8 cellular contexts compared by ENCODE assay signal in genomic region chr1:202501281-202501680, GRCh38.
DNase-seq lines count a peak whose midpoint lies in the region; ATAC-seq, FAIRE-seq and TF ChIP-seq lines count a peak whose summit lies in the region.

No MANE protein-coding gene starts in this region.

- no peak overlapping the region for H3K27ac ChIP-seq in PC-3 (ENCODE audit: low read length)
- H3K27ac ChIP-seq in sigmoid colon: peak overlapping the region in 3 of 4 donors; percentile 58 to 93 (median 92)

- H3K9me3 ChIP-seq in PC-3 (ENCODE audit: low read length) (no peaks in the 10 kb centered on the region), sigmoid colon (no peaks in the 10 kb centered on the region)

- no peaks in the 10 kb centered on the region for H4K20me1 ChIP-seq in PC-3 (ENCODE audit: low read length)

- peak; percentile 47; the same call in 1 of the 2 replicates for TF ChIP-seq CTCF in PC-3 (conservative IDR thresholded peaks at IDR 0.05; ENCODE audit: low read depth, low read length)
- peak in 3 of 4 experiments; percentile 45 to 63 (median 47) for TF ChIP-seq CTCF in sigmoid colon (IDR thresholded peaks at IDR 0.05)

- no TSS peak for BruUV-seq in PC-3 (replicated peaks; lab: Mats Ljungman, UMichigan)

- H3K36me3 ChIP-seq in PC-3 (ENCODE audit: low read depth, low read length): no peaks in the 10 kb centered on the region
- H3K36me3 ChIP-seq in sigmoid colon: peaks cover 0 to 6% (median 0%) of the 10 kb centered on the region in 4 donors

- intact Hi-C loops in PC-3 (cut with micrococcal nuclease): loop anchor here (1.0 to 2.0 kb wide), 4 partner anchors 36 to 218 kb away; no protein-coding TSS in a partner anchor
- intact Hi-C loops in sigmoid colon (cut with DNase I): loop anchor here (2.0 to 5.0 kb wide), 3 partner anchors 72 to 116 kb away; no protein-coding TSS in a partner anchor

- 50 to 73% methylated on average over 2 of the region's 2 CpGs for WGBS in sigmoid colon, 2 donors

- no peak overlapping the region for H3K9ac ChIP-seq in PC-3 (ENCODE audit: low read length)

- no peak overlapping the region for H3K4me2 ChIP-seq in PC-3 (ENCODE audit: low read length)

- H3K4me1 ChIP-seq in PC-3 (ENCODE audit: insufficient read depth, low read length): no peaks in the 10 kb centered on the region
- H3K4me1 ChIP-seq in sigmoid colon: peaks cover 0 to 62% (median 22%) of the 10 kb centered on the region in 4 donors

- no peaks in the 10 kb centered on the region for H3F3A ChIP-seq in PC-3 (ENCODE audit: low read length, unreplicated experiment)

- ATAC-seq in PC-3 (no peak; the same call in 1 of the 2 replicates), HG03378 (IDR thresholded peaks at IDR 0.05; ENCODE audit: unreplicated experiment) (no peak)
- ATAC-seq in activated CD4-positive, CD25-positive, alpha-beta regulatory T cell treated with anti-CD3 and anti-CD28 coated beads, Interleukin-2, amount 50 U/mL, for 24 hours: no peak

- POLR2A ChIA-PET in PC-3 (lab: Charles Lee; ENCODE audit: unreplicated experiment): no interaction called here

- CTCF ChIA-PET in PC-3 (lab: Charles Lee): interaction anchor here (0.7 kb wide), 4 partner anchors 53 to 218 kb away, joined by 3 to 6 read pairs (median 4); no protein-coding TSS in a partner anchor

- no peak for TF ChIP-seq EP300 in sigmoid colon (IDR thresholded peaks at IDR 0.05)

- TF ChIP-seq POLR2A in GM12892 (IDR thresholded peaks at IDR 0.05; ENCODE audit: low read depth, low read length) (no peak), sigmoid colon (IDR thresholded peaks at IDR 0.05) (no peak)

- H3K9me2 ChIP-seq in PC-3 (replicated peaks; ENCODE audit: low read length): no peaks in the 10 kb centered on the region

- no peaks in the 10 kb centered on the region for H3K79me2 ChIP-seq in PC-3 (ENCODE audit: low read length)

- no peaks in the 10 kb centered on the region for H3K27me3 ChIP-seq in PC-3 (ENCODE audit: low read length)
- H3K27me3 ChIP-seq in sigmoid colon: no peaks in the 10 kb centered on the region

- FAIRE-seq in GM12892 (lab: Jason Lieb, UNC): peak; percentile 67

- DNase-seq in AG08395 (ENCODE audit: low spot score) (peak; percentile 42), GM12892 (ENCODE audit: insufficient read length) (no peak), PC-3 (peak; percentile 52), fibroblast of peridontal ligament (ENCODE audit: extremely low read depth) (peak; percentile 62), sigmoid colon (no peak)
- DNase-seq in stimulated activated CD8-positive, alpha-beta memory T cell treated with anti-CD3 and anti-CD28 coated beads, Interleukin-4, amount 100 ng/mL, for 48 hours: no peak

- H3K4me3 ChIP-seq in PC-3 (ENCODE audit: low read length): no peak overlapping the region
- no peak overlapping the region for H3K4me3 ChIP-seq in sigmoid colon

- H2AFZ ChIP-seq in PC-3 (ENCODE audit: low read length): no peak overlapping the region

Comparison
In these comparisons a context has a peak if more than half of its experiments do, and no peak if none do; other contexts are left out.
1. DNase-seq: peak in AG08395 (single experiment), PC-3 (single experiment) and fibroblast of peridontal ligament (single experiment); none in GM12892 (single experiment), sigmoid colon (single experiment) and stimulated activated CD8-positive, alpha-beta memory T cell treated with anti-CD3 and anti-CD28 coated beads, Interleukin-4, amount 100 ng/mL, for 48 hours (single experiment).